ENCODE assay signal across 21 cellular contexts in the genomic region with DNA sequence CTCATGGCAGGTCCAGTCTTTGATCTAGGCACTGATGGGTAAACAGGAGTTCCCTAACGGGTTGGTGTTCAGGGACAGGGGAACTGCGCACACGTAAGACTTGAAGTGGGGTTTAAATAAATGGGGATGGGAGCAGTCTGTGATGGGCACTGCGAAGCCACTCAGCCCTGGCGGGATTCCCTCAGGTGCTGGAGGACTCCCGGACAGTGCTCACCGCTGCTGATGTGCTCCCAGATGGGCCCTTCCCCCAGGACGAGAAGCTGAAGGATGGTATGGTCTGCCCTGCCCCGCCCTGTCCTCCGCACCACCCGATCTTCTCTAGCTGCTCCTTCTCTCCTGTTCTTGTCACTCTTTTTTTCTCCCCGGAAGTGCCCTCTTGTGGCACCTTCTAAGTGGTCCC. TPM values are rescaled to one million over a fixed set of nuclear protein-coding genes. Genes with fewer than 3 reads are reported as not detected.
DNase-seq lines count a peak whose midpoint lies in the region; ATAC-seq and TF ChIP-seq lines count a peak whose summit lies in the region.
"Had no signal": no experiment of that assay in that cellular context is flagged by ENCODE, and none has a peak within 500 bp of the region (broad histone marks: within the 10 kb centered on the region; RNA-seq: fewer than 3 reads in every experiment).

No MANE protein-coding gene starts in this region.

- no peak overlapping the region for H3K4me3 ChIP-seq in neural progenitor cell
- H3K4me3 ChIP-seq: BLaER1 treated with 17β-estradiol and CSF1 and Interleukin-3, amounts not matched to agents 10 nM and 100 nM; HAP-1 had no signal

- H2AFZ ChIP-seq in neural progenitor cell (replicated peaks) = no peak overlapping the region

- no peaks in the 10 kb centered on the region for H3K9me3 Mint-ChIP-seq in T-helper 1 cell treated with Interleukin-12 subunit alpha and Interleukin-12 subunit beta and Interleukin-4 antibody, amounts not matched to agents 30 μg/mL and 1 μg/mL, for 36 hours
- H3K9me3 Mint-ChIP-seq in neural progenitor cell = no peaks in the 10 kb centered on the region
- H3K9me3 Mint-ChIP-seq: CD14-positive monocyte; CD4-positive, alpha-beta T cell had no signal

- DNase-seq in T-helper 1 cell = no peak
- no peak for DNase-seq in T-helper 17 cell
- DNase-seq in iPS-NIHi11 (ENCODE audit: low spot score) = peak; percentile 3
- DNase-seq in neural progenitor cell (ENCODE audit: low spot score) = no peak
- DNase-seq in NCI-H82 (lab: John Stamatoyannopoulos, UW) = no peak
- no peak for DNase-seq in activated CD4-positive, alpha-beta T cell treated with anti-CD3 and anti-CD28 coated beads, Interleukin-2, amount 50 U/mL, for 1 hour
- DNase-seq in Right ventricle myocardium superior = no peak
- DNase-seq: ACHN; AML-193; BE2C; Calu3; CD4-positive, alpha-beta T cell; COR-L47; DMS153; DND-41; GOT3 had no signal

- no peak overlapping the region for H3K9ac ChIP-seq in neural progenitor cell
- H3K9ac ChIP-seq: BLaER1 treated with 17β-estradiol and CSF1 and Interleukin-3, amounts not matched to agents 10 nM and 100 nM had no signal

- no peaks in the 10 kb centered on the region for H4K20me1 ChIP-seq in neural progenitor cell (ENCODE audit: low read depth)

- H3F3A ChIP-seq in neural progenitor cell (ENCODE audit: low read depth) = no peaks in the 10 kb centered on the region

- H3K36me3 Mint-ChIP-seq in T-helper 1 cell treated with Interleukin-12 subunit alpha and Interleukin-12 subunit beta and Interleukin-4 antibody, amounts not matched to agents 30 μg/mL and 1 μg/mL, for 36 hours (ENCODE audit: low read depth) = peaks cover 23% of the 10 kb centered on the region
- H3K36me3 Mint-ChIP-seq in T-helper 17 cell (ENCODE audit: low read depth) (peaks cover 5% of the 10 kb centered on the region), neural progenitor cell (peaks cover 24% of the 10 kb centered on the region)

- no peaks in the 10 kb centered on the region for H3K9me3 ChIP-seq in T-helper 17 cell (ENCODE audit: control insufficient read depth, low read length, poor library complexity, severe bottlenecking)
- H3K9me3 ChIP-seq in neural progenitor cell (ENCODE audit: low read depth) = no peaks in the 10 kb centered on the region
- H3K9me3 ChIP-seq: BE2C; BLaER1 treated with 17β-estradiol and CSF1 and Interleukin-3, amounts not matched to agents 10 nM and 100 nM; HAP-1 had no signal

- H3K4me1 Mint-ChIP-seq in T-helper 1 cell treated with Interleukin-12 subunit alpha and Interleukin-12 subunit beta and Interleukin-4 antibody, amounts not matched to agents 30 μg/mL and 1 μg/mL, for 36 hours (ENCODE audit: low read depth) = peaks cover 4% of the 10 kb centered on the region
- H3K4me1 Mint-ChIP-seq in T-helper 17 cell (peaks cover 5% of the 10 kb centered on the region), neural progenitor cell (peaks cover 1% of the 10 kb centered on the region)

- H3K36me3 ChIP-seq in neural progenitor cell = no peaks in the 10 kb centered on the region

- H3K79me2 ChIP-seq in neural progenitor cell (ENCODE audit: low read depth) = peaks cover 19% of the 10 kb centered on the region

- no peak for TF ChIP-seq CTCF in neural progenitor cell (IDR thresholded peaks at IDR 0.05)

- no peak overlapping the region for H3K4me2 ChIP-seq in neural progenitor cell
- H3K4me2 ChIP-seq: BLaER1 treated with 17β-estradiol and CSF1 and Interleukin-3, amounts not matched to agents 10 nM and 100 nM had no signal

- H3K27me3 ChIP-seq in neural progenitor cell = no peaks in the 10 kb centered on the region
- H3K27me3 ChIP-seq: BE2C; BLaER1 treated with 17β-estradiol and CSF1 and Interleukin-3, amounts not matched to agents 10 nM and 100 nM had no signal

- intact Hi-C loops in Right ventricle myocardium superior (cut with DNase I) = no loop called here

- ATAC-seq in T-helper 17 cell (no peak), Right ventricle myocardium superior (ENCODE audit: poor library complexity) (no peak)

- H3K27ac ChIP-seq in neural progenitor cell = no peak overlapping the region
- H3K27ac ChIP-seq: 22Rv1; BLaER1 treated with 17β-estradiol and CSF1 and Interleukin-3, amounts not matched to agents 10 nM and 100 nM had no signal

- H3K27me3 Mint-ChIP-seq in T-helper 1 cell treated with Interleukin-12 subunit alpha and Interleukin-12 subunit beta and Interleukin-4 antibody, amounts not matched to agents 30 μg/mL and 1 μg/mL, for 36 hours (ENCODE audit: low read depth) = no peaks in the 10 kb centered on the region
- H3K27me3 Mint-ChIP-seq in T-helper 17 cell (no peaks in the 10 kb centered on the region), neural progenitor cell (ENCODE audit: insufficient read depth, low read depth) (no peaks in the 10 kb centered on the region)
- H3K27me3 Mint-ChIP-seq: CD4-positive, alpha-beta T cell had no signal

- H3K4me3 Mint-ChIP-seq in T-helper 1 cell treated with Interleukin-12 subunit alpha and Interleukin-12 subunit beta and Interleukin-4 antibody, amounts not matched to agents 30 μg/mL and 1 μg/mL, for 36 hours = no peak overlapping the region
- H3K4me3 Mint-ChIP-seq in T-helper 17 cell (no peak overlapping the region), neural progenitor cell (no peak overlapping the region)
- H3K4me3 Mint-ChIP-seq: CD14-positive monocyte; CD4-positive, alpha-beta T cell had no signal

- peak overlapping the region; percentile 27 for H3K27ac Mint-ChIP-seq in T-helper 1 cell treated with Interleukin-12 subunit alpha and Interleukin-12 subunit beta and Interleukin-4 antibody, amounts not matched to agents 30 μg/mL and 1 μg/mL, for 36 hours
- peak overlapping the region; percentile 29 for H3K27ac Mint-ChIP-seq in T-helper 17 cell
- H3K27ac Mint-ChIP-seq in neural progenitor cell = peak overlapping the region; percentile 69
- H3K27ac Mint-ChIP-seq: CD4-positive, alpha-beta T cell had no signal

- H3K4me1 ChIP-seq in neural progenitor cell = no peaks in the 10 kb centered on the region
- H3K4me1 ChIP-seq: BE2C, HAP-1 had no signal

RNA-seq across cellular contexts. Expression of a gene that starts 9.5 kb away (rescaled TPM):
- total RNA-seq in T-helper 17 cell (10 to 100 TPM; 13.7 to 14.2 TPM), neural progenitor cell (ENCODE audit: low replicate concordance) (8.8 and 19.7 TPM in 2 replicates), Right ventricle myocardium superior (4.0 TPM)

RNA-seq across cellular contexts. Expression of a gene that starts 22.9 kb away (rescaled TPM):
- total RNA-seq in T-helper 17 cell (100 to 1,000 TPM; 102 to 106 TPM), neural progenitor cell (ENCODE audit: low replicate concordance) (64.0 and 145 TPM in 2 replicates), Right ventricle myocardium superior (75.2 TPM)
